In genomic region chr4:25330335-25330734, GRCh38 we compare ENCODE assay signal across 24 cellular contexts. TPM values are rescaled to one million over a fixed set of nuclear protein-coding genes. Genes with fewer than 3 reads are reported as not detected.
DNase-seq lines count a peak whose midpoint lies in the region; FAIRE-seq and TF ChIP-seq lines count a peak whose summit lies in the region.
"Had no signal": no experiment of that assay in that cellular context is flagged by ENCODE, and none has a peak within 500 bp of the region (broad histone marks: within the 10 kb centered on the region; RNA-seq: fewer than 3 reads in every experiment).

No MANE protein-coding gene starts in this region.

- TF ChIP-seq CTCF in MM.1S (IDR thresholded peaks at IDR 0.05; ENCODE audit: low read length) (no peak), vagina (IDR thresholded peaks at IDR 0.05) (no peak), kidney (IDR thresholded peaks at IDR 0.05; ENCODE audit: borderline replicate concordance, extremely low read depth, insufficient read depth) (no peak)

- H3K4me1 ChIP-seq in MM.1S (ENCODE audit: low read length): peaks cover 10% of the 10 kb centered on the region; the same call in 1 of the 2 replicates
- H3K4me1 ChIP-seq in vagina: no peaks in the 10 kb centered on the region
- H3K4me1 ChIP-seq in kidney (ENCODE audit: control insufficient read depth in 1 of 2, insufficient read depth in 1 of 2, low read depth in 1 of 2, low read length in 2 of 2): peaks cover 0 to 4% of the 10 kb centered on the region in 2 donors
- H3K4me1 ChIP-seq: BLaER1, colonic mucosa had no signal

- H3K9me3 Mint-ChIP-seq in activated naive CD4-positive, alpha-beta T cell treated with anti-CD3 and anti-CD28 coated beads, Interleukin-2, amount 50 U/mL, for 24 hours: no peaks in the 10 kb centered on the region
- H3K9me3 Mint-ChIP-seq in immature natural killer cell: no peaks in the 10 kb centered on the region
- H3K9me3 Mint-ChIP-seq: endodermal cell; memory B cell; stimulated activated naive CD8-positive, alpha-beta T cell treated with anti-CD3 and anti-CD28 coated beads, Interleukin-15, amount 100 ng/mL, for 72 hours had no signal

- no peaks in the 10 kb centered on the region for H3K9me2 ChIP-seq in MM.1S (replicated peaks; ENCODE audit: insufficient read depth, low read length)

- peak overlapping the region; percentile 38; the same call in 1 of the 2 replicates for H3K9ac ChIP-seq in MM.1S (ENCODE audit: low read length)
- no peak overlapping the region for H3K9ac ChIP-seq in kidney (ENCODE audit: low read length in 2 of 2)
- H3K9ac ChIP-seq: BLaER1 had no signal

- TF ChIP-seq POLR2A in vagina (IDR thresholded peaks at IDR 0.05): no peak

- H4K20me1 ChIP-seq in MM.1S (ENCODE audit: insufficient read depth, low read length): no peaks in the 10 kb centered on the region
- H4K20me1 ChIP-seq: BLaER1 had no signal

- FAIRE-seq in kidney (lab: Jason Lieb, UNC): no peak
- FAIRE-seq: H54 had no signal

- H3K27ac ChIP-seq in MM.1S (ENCODE audit: low read length) (peak overlapping the region; percentile 24; the same call in 1 of the 2 replicates), vagina (peak overlapping the region; percentile 56), kidney (ENCODE audit: low read depth in 2 of 2, low read length in 2 of 2) (no peak overlapping the region)
- H3K27ac ChIP-seq: BLaER1, colonic mucosa had no signal

- intact Hi-C loops in vagina (cut with DNase I): no loop called here
- intact Hi-C loops in kidney (cut with DNase I): no loop called here

- H2AFZ ChIP-seq in MM.1S (ENCODE audit: low read length): no peak overlapping the region; the same call in 1 of the 2 replicates

- H3K9me3 ChIP-seq in MM.1S (replicated peaks; ENCODE audit: insufficient read depth, low read length): no peaks in the 10 kb centered on the region
- no peaks in the 10 kb centered on the region for H3K9me3 ChIP-seq in vagina
- H3K9me3 ChIP-seq in kidney (ENCODE audit: control insufficient read depth in 1 of 2, low read length in 2 of 2): no peaks in the 10 kb centered on the region
- H3K9me3 ChIP-seq: BLaER1, colonic mucosa, spleen, upper lobe of left lung had no signal

- peak overlapping the region; percentile 23 for H3K27ac Mint-ChIP-seq in activated naive CD4-positive, alpha-beta T cell treated with anti-CD3 and anti-CD28 coated beads, Interleukin-2, amount 50 U/mL, for 24 hours
- peak overlapping the region in 3 of 6 donors; percentile 17 to 98 (median 93) for H3K27ac Mint-ChIP-seq in immature natural killer cell
- H3K27ac Mint-ChIP-seq: endodermal cell had no signal

- DNase-seq in activated naive CD4-positive, alpha-beta T cell (lab: John Stamatoyannopoulos, UW): no peak
- DNase-seq in MM.1S (peak; percentile 12), immature natural killer cell (no peak), vagina (ENCODE audit: extremely low spot score in 2 of 2) (no peak), SW 1271 (lab: John Stamatoyannopoulos, UW) (no peak), GDM1 (lab: John Stamatoyannopoulos, UW) (no peak), kidney (no peak)
- DNase-seq: activated CD4-positive, CD25-positive, alpha-beta regulatory T cell; colonic mucosa; DND-41; endodermal cell; Kasumi-1; NCI-H187 treated with DMSO at 0.1 percent for 48 hours; NCI-H2227 treated with DMSO at 0.1 percent for 48 hours; NCI-H748 treated with DMSO at 0.1 percent for 48 hours; occipital lobe; spleen; stimulated activated CD4-positive, alpha-beta T cell treated with anti-CD3 and anti-CD28 coated beads, Interleukin-4, amount 100 ng/mL, for 24 hours; stimulated activated naive CD8-positive, alpha-beta T cell treated with anti-CD3 and anti-CD28 coated beads, Interleukin-15, amount 100 ng/mL, for 72 hours; upper lobe of left lung had no signal

- H3F3A ChIP-seq in MM.1S (ENCODE audit: insufficient read depth, low read length): peaks cover 10% of the 10 kb centered on the region; the same call in 1 of the 2 replicates

- H3K36me3 Mint-ChIP-seq in activated naive CD4-positive, alpha-beta T cell treated with anti-CD3 and anti-CD28 coated beads, Interleukin-2, amount 50 U/mL, for 24 hours: peaks cover 3% of the 10 kb centered on the region
- H3K36me3 Mint-ChIP-seq in immature natural killer cell: peaks cover 0 to 9% (median 3%) of the 10 kb centered on the region in 3 donors

- no peak overlapping the region for H3K4me3 Mint-ChIP-seq in activated naive CD4-positive, alpha-beta T cell treated with anti-CD3 and anti-CD28 coated beads, Interleukin-2, amount 50 U/mL, for 24 hours
- peak overlapping the region in 3 of 5 donors; percentile 2 to 95 (median 11) for H3K4me3 Mint-ChIP-seq in immature natural killer cell
- H3K4me3 Mint-ChIP-seq: endodermal cell had no signal

- H3K4me2 ChIP-seq in MM.1S (ENCODE audit: low read depth, low read length): peak overlapping the region; percentile 87
- H3K4me2 ChIP-seq: BLaER1 had no signal

- H3K27me3 ChIP-seq in MM.1S (replicated peaks; ENCODE audit: insufficient read depth, low read length) (no peaks in the 10 kb centered on the region), vagina (no peaks in the 10 kb centered on the region)
- H3K27me3 ChIP-seq: BLaER1, colonic mucosa, spleen, upper lobe of left lung had no signal

- H3K4me1 Mint-ChIP-seq in activated naive CD4-positive, alpha-beta T cell treated with anti-CD3 and anti-CD28 coated beads, Interleukin-2, amount 50 U/mL, for 24 hours: peaks cover 18% of the 10 kb centered on the region
- peaks cover 11 to 17% of the 10 kb centered on the region in 2 donors for H3K4me1 Mint-ChIP-seq in immature natural killer cell

- H3K27me3 Mint-ChIP-seq in activated naive CD4-positive, alpha-beta T cell treated with anti-CD3 and anti-CD28 coated beads, Interleukin-2, amount 50 U/mL, for 24 hours: no peaks in the 10 kb centered on the region
- H3K27me3 Mint-ChIP-seq in immature natural killer cell (ENCODE audit: low read depth in 3 of 3): peaks cover 0 to 2% (median 0%) of the 10 kb centered on the region in 3 donors
- H3K27me3 Mint-ChIP-seq: memory B cell; stimulated activated naive CD8-positive, alpha-beta T cell treated with anti-CD3 and anti-CD28 coated beads, Interleukin-15, amount 100 ng/mL, for 72 hours had no signal

- H3K36me3 ChIP-seq in MM.1S (replicated peaks; ENCODE audit: insufficient read depth, low read length): no peaks in the 10 kb centered on the region
- H3K36me3 ChIP-seq in vagina: peaks cover 0 to 3% of the 10 kb centered on the region in 2 donors
- H3K36me3 ChIP-seq in kidney (ENCODE audit: control insufficient read depth in 1 of 2, insufficient read depth in 2 of 2, low read length in 2 of 2): no peaks in the 10 kb centered on the region
- H3K36me3 ChIP-seq: colonic mucosa, upper lobe of left lung had no signal

- H3K79me2 ChIP-seq in MM.1S (ENCODE audit: low read length): peaks cover 9% of the 10 kb centered on the region

- H3K4me3 ChIP-seq in MM.1S (ENCODE audit: low read length) (peak overlapping the region; percentile 49; the same call in 1 of the 2 replicates), vagina (no peak overlapping the region), kidney (ENCODE audit: low read length in 2 of 2) (no peak overlapping the region)
- H3K4me3 ChIP-seq: BLaER1, colonic mucosa had no signal

RNA-seq across cellular contexts. Expression of gene ZCCHC4, which starts 17.8 kb away (rescaled TPM):
- polyA plus RNA-seq in immature natural killer cell (1 to 10 TPM; 3.8 to 9.2 (median 4.6) TPM), kidney (ENCODE audit: insufficient read depth, low read depth, low replicate concordance) (4.3 TPM)
- total RNA-seq in vagina (14.2 TPM), kidney (8.4 TPM)

RNA-seq across cellular contexts. Expression of gene ANAPC4, which starts 46.7 kb away (rescaled TPM):
- polyA plus RNA-seq in immature natural killer cell (10 to 100 TPM; 13.3 to 25.7 (median 18.6) TPM), kidney (ENCODE audit: insufficient read depth, low read depth, low replicate concordance) (16.6 TPM)
- total RNA-seq in vagina (33.6 TPM), kidney (28.4 TPM)

Comparison
In these comparisons a context has a peak if more than half of its experiments do, and no peak if none do; other contexts are left out.
1. H3K27ac ChIP-seq: peak in MM.1S (single experiment) and vagina (single experiment); none in kidney (0 of 2).